ENCODE assay signal across 11 cellular contexts in genomic region chr4:36844448-36844847, GRCh38.
"Had no signal": no experiment of that assay in that cellular context is flagged by ENCODE, and none has a peak within 500 bp of the region (broad histone marks: within the 10 kb centered on the region; RNA-seq: fewer than 3 reads in every experiment).

No MANE protein-coding gene starts in this region.

- H3K36me3 ChIP-seq: HAP-1 had no signal

- H3K4me2 ChIP-seq: GM23338 had no signal

- H3K4me1 ChIP-seq: HAP-1 had no signal

- H3K27ac ChIP-seq: GM23248 had no signal

- H3K9ac ChIP-seq: GM23248 had no signal

- FAIRE-seq: H1, H54 had no signal

- ATAC-seq: GM23338, HCT116 had no signal

- H3K9me3 ChIP-seq: HAP-1 had no signal

- DNase-seq: GM23248, GOT3, H7, H9, HCEC 1CT, HFFc6 had no signal

- H2AFZ ChIP-seq: GM23248, GM23338 had no signal

- H3K4me3 ChIP-seq: GM23248, GM23338, HAP-1 had no signal
